In the genomic region with DNA sequence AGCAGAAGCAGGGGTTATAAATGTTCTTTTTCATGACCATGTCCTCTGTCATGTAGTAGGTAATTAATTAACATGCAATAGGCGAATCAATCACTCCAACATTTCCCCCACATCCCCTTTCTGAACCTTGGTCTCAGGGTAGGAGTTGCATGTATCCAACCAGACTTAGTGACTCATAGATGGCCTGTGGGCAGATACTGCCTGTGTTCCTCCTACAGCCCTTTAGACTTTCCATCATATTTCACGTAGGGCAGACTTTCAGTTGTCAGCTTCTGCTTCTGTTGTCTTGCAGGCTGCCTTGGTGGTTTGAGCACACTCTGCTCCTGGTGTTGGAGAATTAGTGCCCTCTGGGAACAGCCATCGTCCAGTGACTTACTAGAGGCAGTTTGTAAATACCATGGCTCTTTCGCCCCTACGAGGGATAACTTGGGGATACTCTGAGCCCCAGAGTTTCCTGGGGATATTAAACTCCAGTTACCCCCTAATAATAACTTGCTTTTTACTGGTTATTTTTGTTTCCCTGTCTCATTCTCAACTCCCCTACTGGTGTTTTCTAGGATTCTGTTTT, we compare ENCODE assay signal across 20 cellular contexts.
DNase-seq lines count a peak whose midpoint lies in the region; ATAC-seq, FAIRE-seq and TF ChIP-seq lines count a peak whose summit lies in the region.
"Had no signal": no experiment of that assay in that cellular context is flagged by ENCODE, and none has a peak within 500 bp of the region (broad histone marks: within the 10 kb centered on the region; RNA-seq: fewer than 3 reads in every experiment).

No MANE protein-coding gene starts in this region.

- H3K36me3 ChIP-seq in Karpas-422 (ENCODE audit: insufficient read depth, low read length) (no peaks in the 10 kb centered on the region), PC-3 (ENCODE audit: low read depth, low read length) (no peaks in the 10 kb centered on the region), small intestine (ENCODE audit: control insufficient read depth in 2 of 2, insufficient read depth in 2 of 2, low read length in 2 of 2) (no peaks in the 10 kb centered on the region), gastroesophageal sphincter (no peaks in the 10 kb centered on the region)
- H3K36me3 ChIP-seq: adrenal gland, breast epithelium had no signal

- peaks cover 98% of the 10 kb centered on the region for H3K4me1 ChIP-seq in Karpas-422 (ENCODE audit: low read length)
- no peaks in the 10 kb centered on the region for H3K4me1 ChIP-seq in PC-3 (ENCODE audit: insufficient read depth, low read length)
- no peaks in the 10 kb centered on the region for H3K4me1 ChIP-seq in small intestine (ENCODE audit: control insufficient read depth in 2 of 2, insufficient read depth in 1 of 2, low read depth in 1 of 2, low read length in 1 of 2)
- H3K4me1 ChIP-seq in gastroesophageal sphincter: no peaks in the 10 kb centered on the region
- H3K4me1 ChIP-seq: breast epithelium had no signal

- no peak for ATAC-seq in PC-3
- no peak for ATAC-seq in HG02678 (IDR thresholded peaks at IDR 0.05; ENCODE audit: unreplicated experiment)
- ATAC-seq in gastroesophageal sphincter: no peak
- ATAC-seq: right cardiac atrium, T-cell had no signal

- 0 out of 2 replicates have a peak overlapping the region, but pooled peaks have one; percentile 3 for H3K9ac ChIP-seq in Karpas-422 (ENCODE audit: low read length)
- no peak overlapping the region for H3K9ac ChIP-seq in PC-3 (ENCODE audit: low read length)

- 72 to 81% (median 78%) methylated on average over 5 of the region's 5 CpGs for WGBS in small intestine, 3 donors
- 86 to 91% methylated on average over 2 to 3 of the region's 5 CpGs for WGBS in gastroesophageal sphincter (ENCODE audit: low coverage in 1 of 2), 2 donors

- no peak for TF ChIP-seq EP300 in gastroesophageal sphincter (IDR thresholded peaks at IDR 0.05)

- peak overlapping the region; percentile 99 for H3K27ac ChIP-seq in Karpas-422 (ENCODE audit: low read length)
- H3K27ac ChIP-seq in PC-3 (ENCODE audit: low read length): no peak overlapping the region
- no peak overlapping the region for H3K27ac ChIP-seq in small intestine (ENCODE audit: low read depth in 1 of 2, low read length in 1 of 2)
- no peak overlapping the region for H3K27ac ChIP-seq in gastroesophageal sphincter
- H3K27ac ChIP-seq: adrenal gland, breast epithelium, VCaP had no signal

- DNase-seq in Karpas-422 (no peak), PC-3 (peak; percentile 6), epithelial cell of esophagus (ENCODE audit: low read depth) (peak; percentile 45), small intestine (peak; percentile 44), glomerular visceral epithelial cell (ENCODE audit: extremely low spot score) (no peak)
- DNase-seq: activated CD8-positive, alpha-beta memory T cell treated with anti-CD3 and anti-CD28 coated beads, Interleukin-2, amount 50 U/mL, for 4 hours; adrenal gland; CD4-positive, alpha-beta T cell; NCI-H1436 treated with DMSO at 0.1 percent for 48 hours; NCI-H524 treated with DMSO at 0.1 percent for 48 hours; occipital lobe; right cardiac atrium; Right ventricle myocardium superior; stimulated activated CD8-positive, alpha-beta memory T cell treated with anti-CD3 and anti-CD28 coated beads, Interleukin-4, amount 100 ng/mL, for 48 hours; T-cell had no signal

- no peak for TF ChIP-seq POLR2A in gastroesophageal sphincter (IDR thresholded peaks at IDR 0.05)

- POLR2A ChIA-PET in PC-3 (lab: Charles Lee; ENCODE audit: unreplicated experiment): no interaction called here

- no peaks in the 10 kb centered on the region for H3F3A ChIP-seq in PC-3 (ENCODE audit: low read length, unreplicated experiment)

- no peak overlapping the region for H3K4me3 ChIP-seq in Karpas-422 (ENCODE audit: low read length)
- H3K4me3 ChIP-seq in PC-3 (ENCODE audit: low read length): no peak overlapping the region
- H3K4me3 ChIP-seq in epithelial cell of esophagus (ENCODE audit: low read length): no peak overlapping the region
- no peak overlapping the region for H3K4me3 ChIP-seq in small intestine (ENCODE audit: low read depth in 1 of 2, low read length in 2 of 2)
- H3K4me3 ChIP-seq in gastroesophageal sphincter: no peak overlapping the region
- H3K4me3 ChIP-seq: adrenal gland, breast epithelium had no signal

- no TSS peak for BruUV-seq in PC-3 (replicated peaks; lab: Mats Ljungman, UMichigan)

- no peak for FAIRE-seq in small intestine (lab: Jason Lieb, UNC)
- FAIRE-seq: endometrium had no signal

- H2AFZ ChIP-seq in Karpas-422 (ENCODE audit: low read length): no peak overlapping the region
- H2AFZ ChIP-seq in PC-3 (ENCODE audit: low read length): no peak overlapping the region

- H3K9me3 ChIP-seq in Karpas-422 (ENCODE audit: low read length) (no peaks in the 10 kb centered on the region), PC-3 (ENCODE audit: low read length) (no peaks in the 10 kb centered on the region), small intestine (ENCODE audit: control insufficient read depth, low read depth) (no peaks in the 10 kb centered on the region), gastroesophageal sphincter (no peaks in the 10 kb centered on the region)
- H3K9me3 ChIP-seq: adrenal gland, breast epithelium had no signal

- no peaks in the 10 kb centered on the region for H3K9me2 ChIP-seq in Karpas-422 (replicated peaks; ENCODE audit: insufficient read depth, low read length)
- H3K9me2 ChIP-seq in PC-3 (replicated peaks; ENCODE audit: low read length): no peaks in the 10 kb centered on the region

- peak overlapping the region; percentile 21 for H3K4me2 ChIP-seq in Karpas-422 (ENCODE audit: low read depth, low read length, poor library complexity, severe bottlenecking)
- no peak overlapping the region for H3K4me2 ChIP-seq in PC-3 (ENCODE audit: low read length)

- intact Hi-C loops in PC-3 (cut with micrococcal nuclease): no loop called here

- H3K27me3 ChIP-seq in Karpas-422 (ENCODE audit: low read length): no peaks in the 10 kb centered on the region
- no peaks in the 10 kb centered on the region for H3K27me3 ChIP-seq in PC-3 (ENCODE audit: low read length)
- no peaks in the 10 kb centered on the region for H3K27me3 ChIP-seq in small intestine (ENCODE audit: control insufficient read depth in 2 of 2, insufficient read depth in 2 of 2, low read length in 2 of 2)
- H3K27me3 ChIP-seq in gastroesophageal sphincter: no peaks in the 10 kb centered on the region
- H3K27me3 ChIP-seq: adrenal gland, breast epithelium had no signal

- H4K20me1 ChIP-seq in Karpas-422 (ENCODE audit: insufficient read depth, low read depth, low read length): no peaks in the 10 kb centered on the region
- H4K20me1 ChIP-seq in PC-3 (ENCODE audit: low read length): no peaks in the 10 kb centered on the region

- TF ChIP-seq CTCF in PC-3 (conservative IDR thresholded peaks at IDR 0.05; ENCODE audit: low read depth, low read length) (no peak), epithelial cell of esophagus (IDR thresholded peaks at IDR 0.05; ENCODE audit: insufficient read depth, low read depth, low read length, missing control alignments) (no peak), gastroesophageal sphincter (IDR thresholded peaks at IDR 0.05) (no peak)

- CTCF ChIA-PET in PC-3 (lab: Charles Lee): no interaction called here

- H3K79me2 ChIP-seq in Karpas-422 (ENCODE audit: low read length) (no peaks in the 10 kb centered on the region), PC-3 (ENCODE audit: low read length) (no peaks in the 10 kb centered on the region)

Comparison
In these comparisons a context has a peak if more than half of its experiments do, and no peak if none do; other contexts are left out.
1. DNase-seq: peak in PC-3 (single experiment), epithelial cell of esophagus (single experiment) and small intestine (single experiment); none in Karpas-422 (single experiment) and glomerular visceral epithelial cell (single experiment).